8 cellular contexts compared by ENCODE assay signal in the genomic region with DNA sequence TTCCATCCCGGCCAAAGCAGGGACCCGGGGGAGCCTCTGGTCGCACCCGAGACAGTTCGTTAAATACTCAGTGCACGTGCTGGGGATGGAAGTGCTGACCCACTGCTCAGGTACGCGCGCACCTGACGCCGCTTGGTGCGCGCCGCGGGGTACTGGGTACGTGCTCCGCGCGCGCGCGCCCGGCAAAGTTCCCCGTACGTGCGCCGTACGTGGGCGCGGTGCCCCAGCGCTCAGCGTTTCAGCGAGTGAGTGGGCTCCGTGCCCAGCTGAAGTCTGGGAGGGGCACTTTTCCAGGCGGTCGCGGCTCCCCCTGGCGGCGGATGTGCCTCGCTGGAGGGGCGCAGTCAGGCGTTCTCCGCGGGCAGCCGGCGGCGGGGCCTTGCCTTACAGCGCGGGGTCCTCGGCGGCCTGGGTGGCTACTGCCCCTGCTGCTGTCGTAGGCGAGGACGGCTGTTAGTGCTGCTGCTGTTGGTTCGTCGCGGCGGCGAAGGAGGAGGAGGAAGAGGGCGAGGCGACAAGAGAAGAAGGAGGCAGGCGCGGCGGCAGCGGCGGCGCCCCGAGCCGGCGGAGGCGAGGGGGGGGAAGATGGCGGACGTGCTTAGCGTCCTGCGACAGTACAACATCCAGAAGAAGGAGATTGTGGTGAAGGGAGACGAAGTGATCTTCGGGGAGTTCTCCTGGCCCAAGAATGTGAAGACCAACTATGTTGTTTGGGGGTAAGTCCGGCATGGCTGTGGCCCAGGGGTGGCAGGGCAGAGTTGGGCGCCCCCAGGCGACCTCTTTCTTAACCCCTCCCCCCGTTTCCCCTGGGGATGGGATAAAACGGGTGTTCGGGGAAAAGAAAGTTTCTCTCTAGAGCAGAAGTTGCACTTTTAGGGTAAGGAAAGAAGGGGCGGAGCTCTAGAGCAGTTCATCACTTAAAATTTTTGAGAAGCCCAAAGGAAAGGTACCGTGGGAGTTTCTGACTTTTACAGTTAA.
DNase-seq lines count a peak whose midpoint lies in the region; ATAC-seq and TF ChIP-seq lines count a peak whose summit lies in the region.

Gene CDC73 (plus strand): TSS at position 416 of the 978 bp plus-strand sequence. CDS start 170 bp downstream, at position 586.

- peaks cover 10% of the 10 kb centered on the region for H3K4me1 ChIP-seq in mucosa of stomach (ENCODE audit: control insufficient read depth, insufficient read depth, low read length)

- peak; percentile 92 for ATAC-seq in GM21576 (IDR thresholded peaks at IDR 0.05; ENCODE audit: unreplicated experiment)

- peak; percentile 45; the same call in 1 of the 2 replicates for TF ChIP-seq EP300 in Ishikawa (IDR thresholded peaks at IDR 0.05; ENCODE audit: borderline replicate concordance)

- H3K27me3 ChIP-seq in mucosa of stomach (ENCODE audit: control insufficient read depth, insufficient read depth, low read length): no peaks in the 10 kb centered on the region

- peak within 1 kb of the TSS; percentile 95 for H3K4me3 ChIP-seq in mucosa of stomach (ENCODE audit: low read length)

- no peaks in the 10 kb centered on the region for H3K9me3 ChIP-seq in mucosa of stomach (ENCODE audit: control insufficient read depth, low read length)

- H3K27ac ChIP-seq in epithelial cell of prostate: peak within 1 kb of the TSS; percentile 93

- no peaks in the 10 kb centered on the region for H3K36me3 ChIP-seq in mucosa of stomach (ENCODE audit: control insufficient read depth, insufficient read depth, low read length)

- peak; percentile 99 for DNase-seq in DMS53 (lab: John Stamatoyannopoulos, UW)
- DNase-seq in OCI-M2 (lab: John Stamatoyannopoulos, UW; ENCODE audit: unreplicated experiment): peak; percentile 90
- DNase-seq in activated T-cell treated with anti-CD3 and anti-CD28 coated beads for 4 hours: peak; percentile 99
- DNase-seq in epithelial cell of prostate (ENCODE audit: low read depth, low spot score): peak; percentile 84
- DNase-seq in stimulated activated CD8-positive, alpha-beta memory T cell treated with anti-CD3 and anti-CD28 coated beads, Interleukin-7, amount 100 ng/mL, for 1 hour (ENCODE audit: low read depth in 2 of 2): peak; percentile 99 to 100

- TF ChIP-seq RAD21 in Ishikawa (IDR thresholded peaks at IDR 0.05; ENCODE audit: low read depth): peak; percentile 78

- peak within 1 kb of the TSS; percentile 97 for H3K9ac ChIP-seq in mucosa of stomach (ENCODE audit: low read length)

TF ChIP-seq in Ishikawa, 13 proteins besides CTCF, POLR2A, EP300 and RAD21:
- TF ChIP-seq TAF1 (IDR thresholded peaks at IDR 0.05; ENCODE audit: low read depth): peak; percentile 87
- peak; percentile 92 for TF ChIP-seq YY1 (IDR thresholded peaks at IDR 0.05; ENCODE audit: low read depth)
- TF ChIP-seq, protein P1, sequence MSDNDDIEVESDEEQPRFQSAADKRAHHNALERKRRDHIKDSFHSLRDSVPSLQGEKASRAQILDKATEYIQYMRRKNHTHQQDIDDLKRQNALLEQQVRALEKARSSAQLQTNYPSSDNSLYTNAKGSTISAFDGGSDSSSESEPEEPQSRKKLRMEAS (IDR thresholded peaks at IDR 0.05): peak; percentile 95
- TF ChIP-seq TCF12 (IDR thresholded peaks at IDR 0.05; ENCODE audit: low read depth): peak; percentile 21; the same call in 1 of the 2 replicates
- no peak for TF ChIP-seq FOXM1 (IDR thresholded peaks at IDR 0.05; ENCODE audit: borderline replicate concordance, low read depth)
- TF ChIP-seq CEBPB (IDR thresholded peaks at IDR 0.05): no peak; the same call in 1 of the 2 replicates
- no peak for TF ChIP-seq REST (IDR thresholded peaks at IDR 0.05; ENCODE audit: low read depth)
- no peak; the same call in 1 of the 2 replicates for TF ChIP-seq CREB1 (IDR thresholded peaks at IDR 0.05; ENCODE audit: low read depth)
- TF ChIP-seq, protein P2, sequence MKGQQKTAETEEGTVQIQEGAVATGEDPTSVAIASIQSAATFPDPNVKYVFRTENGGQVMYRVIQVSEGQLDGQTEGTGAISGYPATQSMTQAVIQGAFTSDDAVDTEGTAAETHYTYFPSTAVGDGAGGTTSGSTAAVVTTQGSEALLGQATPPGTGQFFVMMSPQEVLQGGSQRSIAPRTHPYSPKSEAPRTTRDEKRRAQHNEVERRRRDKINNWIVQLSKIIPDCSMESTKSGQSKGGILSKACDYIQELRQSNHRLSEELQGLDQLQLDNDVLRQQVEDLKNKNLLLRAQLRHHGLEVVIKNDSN (IDR thresholded peaks at IDR 0.05): peak; percentile 43
- TF ChIP-seq ZBTB7A (IDR thresholded peaks at IDR 0.05; ENCODE audit: low read depth): 0 out of 2 replicates have a peak, but pooled peaks have one; percentile 54
- TF ChIP-seq EGR1 (IDR thresholded peaks at IDR 0.05): peak; percentile 77
- TF ChIP-seq TEAD4 (IDR thresholded peaks at IDR 0.05): peak; percentile 34; the same call in 1 of the 2 replicates
- TF ChIP-seq NFIC (IDR thresholded peaks at IDR 0.05): peak; percentile 90

Comparison
In these comparisons a context has a peak if more than half of its experiments do, and no peak if none do; other contexts are left out.
1. Peak in every context shown above with its lines: DNase-seq, ATAC-seq, H3K4me3 ChIP-seq and H3K27ac ChIP-seq.